ENCODE assay signal across 10 cellular contexts in the genomic region with DNA sequence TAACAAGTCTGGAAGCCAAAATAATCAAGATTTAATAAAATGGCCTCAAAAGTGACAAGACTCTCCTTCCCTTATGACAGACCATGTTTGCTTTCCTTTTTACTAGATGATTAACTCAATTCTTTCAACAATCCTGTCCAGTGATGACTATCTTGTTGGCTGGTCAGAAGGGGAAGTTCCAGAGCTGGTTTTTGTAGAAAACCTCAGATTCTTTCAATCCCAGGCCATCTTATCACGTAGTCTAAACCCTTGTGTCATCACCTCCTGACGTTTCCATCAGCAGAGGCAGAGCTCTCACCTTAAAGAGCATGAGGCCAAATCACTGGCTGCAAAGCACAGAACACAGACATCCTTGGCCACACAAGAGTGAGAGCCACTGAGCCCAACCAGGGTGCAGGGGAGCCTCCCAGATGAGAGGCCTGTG.
DNase-seq lines count a peak whose midpoint lies in the region; ATAC-seq and TF ChIP-seq lines count a peak whose summit lies in the region.
"Had no signal": no experiment of that assay in that cellular context is flagged by ENCODE, and none has a peak within 500 bp of the region (broad histone marks: within the 10 kb centered on the region; RNA-seq: fewer than 3 reads in every experiment).

No MANE protein-coding gene starts in this region.

- H3K79me2 ChIP-seq in fibroblast of lung (ENCODE audit: control insufficient read depth, insufficient read depth, low read length) = peaks cover 92% of the 10 kb centered on the region

- CTCF ChIA-PET in activated naive CD4-positive, alpha-beta T cell treated with anti-CD3 and anti-CD28 coated beads for 36 hours (lab: Charles Lee) = no interaction called here
- CTCF ChIA-PET in RWPE1 (lab: Yijun Ruan, JAX) = interaction anchor here (0.9 kb wide), 1 partner anchor 14 kb away, joined by 3 read pairs; no protein-coding TSS in a partner anchor

- H3K27me3 ChIP-seq in fibroblast of lung (ENCODE audit: control insufficient read depth, insufficient read depth, low read length) = no peaks in the 10 kb centered on the region

- H4K20me1 ChIP-seq in fibroblast of lung (ENCODE audit: control insufficient read depth, extremely low read depth, insufficient read depth, low read length) = peaks cover 4% of the 10 kb centered on the region

- peaks cover 5% of the 10 kb centered on the region for H3K36me3 ChIP-seq in fibroblast of lung (ENCODE audit: control insufficient read depth, insufficient read depth, low read length)
- H3K36me3 ChIP-seq: thoracic aorta had no signal

- no peaks in the 10 kb centered on the region for H3K9me3 ChIP-seq in fibroblast of lung (ENCODE audit: control insufficient read depth, insufficient read depth, low read depth, low read length)
- H3K9me3 ChIP-seq: thoracic aorta had no signal

- intact Hi-C loops in activated naive CD4-positive, alpha-beta T cell treated with anti-CD3 and anti-CD28 coated beads for 36 hours (cut with micrococcal nuclease) = no loop called here

- H3K27ac ChIP-seq in RWPE1 = peak overlapping the region; percentile 88
- H3K27ac ChIP-seq in fibroblast of lung (ENCODE audit: insufficient read depth, low read length) = peak overlapping the region; percentile 64
- peak overlapping the region; percentile 14 for H3K27ac ChIP-seq in temporal lobe (ENCODE audit: low read depth, low read length)

- H3K4me3 ChIP-seq in fibroblast of lung (replicated peaks in 1 of 4; ENCODE audit: control extremely low read depth in 1 of 4, insufficient read depth in 1 of 4, low read depth in 3 of 4, low read length in 4 of 4) = no peak overlapping the region
- H3K4me3 ChIP-seq: thoracic aorta had no signal

- DNase-seq in activated naive CD4-positive, alpha-beta T cell treated with anti-CD3 and anti-CD28 coated beads for 36 hours = no peak
- no peak for DNase-seq in activated naive CD4-positive, alpha-beta T cell (lab: John Stamatoyannopoulos, UW)
- DNase-seq in RWPE1 (ENCODE audit: low spot score) (no peak), fibroblast of lung (ENCODE audit: low read depth in 2 of 2) (peak in 1 of 2 donors; percentile 86), anterior cingulate cortex (lab: John Stamatoyannopoulos, UW) (no peak), omental fat pad (ENCODE audit: low spot score) (no peak)
- DNase-seq in activated CD4-positive, alpha-beta T cell treated with anti-CD3 and anti-CD28 coated beads for 4 hours = no peak
- DNase-seq: KBM-7 had no signal

- peaks cover 14% of the 10 kb centered on the region for H3K36me3 Mint-ChIP-seq in activated naive CD4-positive, alpha-beta T cell treated with anti-CD3 and anti-CD28 coated beads for 36 hours (ENCODE audit: low read depth)

- H3K9ac ChIP-seq in fibroblast of lung (ENCODE audit: insufficient read depth, low read length) = no peak overlapping the region

- ATAC-seq in omental fat pad (ENCODE audit: low FRiP score) = no peak

- POLR2A ChIA-PET in RWPE1 (lab: Yijun Ruan, JAX; ENCODE audit: low non-redundant PET) = interaction anchor here (0.6 kb wide), 1 partner anchor 12 kb away, joined by 3 read pairs; no protein-coding TSS in a partner anchor

- no peak for TF ChIP-seq CTCF in RWPE1 (conservative IDR thresholded peaks at IDR 0.05; ENCODE audit: low read depth)
- no peak for TF ChIP-seq CTCF in fibroblast of lung (conservative IDR thresholded peaks at IDR 0.05 in 1 of 2, IDR thresholded peaks at IDR 0.05 in 1 of 2; ENCODE audit: low read depth in 1 of 2, low read length in 2 of 2)
- TF ChIP-seq CTCF in omental fat pad (IDR thresholded peaks at IDR 0.05) = no peak

- H2AFZ ChIP-seq in fibroblast of lung (ENCODE audit: low read length) = no peak overlapping the region

- no peak overlapping the region for H3K4me2 ChIP-seq in fibroblast of lung (ENCODE audit: extremely low read depth, insufficient read depth, low read length)

- H3K4me1 Mint-ChIP-seq in activated naive CD4-positive, alpha-beta T cell treated with anti-CD3 and anti-CD28 coated beads for 36 hours (ENCODE audit: low read depth) = peaks cover 95% of the 10 kb centered on the region

- peaks cover 15% of the 10 kb centered on the region for H3K4me1 ChIP-seq in fibroblast of lung (ENCODE audit: control insufficient read depth, extremely low read depth, insufficient read depth, low read length)

- peak overlapping the region; percentile 50 for H3K27ac Mint-ChIP-seq in activated naive CD4-positive, alpha-beta T cell treated with anti-CD3 and anti-CD28 coated beads for 36 hours

- no peak overlapping the region for H3K4me3 Mint-ChIP-seq in activated naive CD4-positive, alpha-beta T cell treated with anti-CD3 and anti-CD28 coated beads for 36 hours

- no peaks in the 10 kb centered on the region for H3K9me3 Mint-ChIP-seq in activated naive CD4-positive, alpha-beta T cell treated with anti-CD3 and anti-CD28 coated beads for 36 hours

- no peaks in the 10 kb centered on the region for H3K27me3 Mint-ChIP-seq in activated naive CD4-positive, alpha-beta T cell treated with anti-CD3 and anti-CD28 coated beads for 36 hours (ENCODE audit: low read depth)

Comparison
In these comparisons a context has a peak if more than half of its experiments do, and no peak if none do; other contexts are left out.
1. H3K27ac ChIP-seq: peak in every context shown above with its lines; median percentile 88 in RWPE1; 64 in fibroblast of lung; 14 in temporal lobe.